Comparison of ENCODE assay signal across 9 cellular contexts in genomic region chr1:26278303-26278702, GRCh38. TPM values are rescaled to one million over a fixed set of nuclear protein-coding genes. Genes with fewer than 3 reads are reported as not detected.
DNase-seq lines count a peak whose midpoint lies in the region; ATAC-seq and TF ChIP-seq lines count a peak whose summit lies in the region.
"Had no signal": no experiment of that assay in that cellular context is flagged by ENCODE, and none has a peak within 500 bp of the region (broad histone marks: within the 10 kb centered on the region; RNA-seq: fewer than 3 reads in every experiment).

No MANE protein-coding gene starts in this region.

- H3K4me2 ChIP-seq in skeletal muscle satellite cell (ENCODE audit: low read length), result peak overlapping the region; percentile 95

- H3K36me3 ChIP-seq in esophagus muscularis mucosa (peaks cover 0 to 69% (median 9%) of the 10 kb centered on the region in 4 donors), skeletal muscle satellite cell (ENCODE audit: insufficient read depth, low read length) (peaks cover 32% of the 10 kb centered on the region)

- H3K4me1 ChIP-seq in esophagus muscularis mucosa (peaks cover 64 to 79% (median 71%) of the 10 kb centered on the region in 4 donors), skeletal muscle satellite cell (ENCODE audit: control insufficient read depth, insufficient read depth, low read length) (peaks cover 80% of the 10 kb centered on the region)

- H3K27me3 ChIP-seq in esophagus muscularis mucosa, result no peaks in the 10 kb centered on the region
- H3K27me3 ChIP-seq in skeletal muscle satellite cell (ENCODE audit: control insufficient read depth, insufficient read depth, low read length), result no peaks in the 10 kb centered on the region

- TF ChIP-seq CTCF in esophagus muscularis mucosa (IDR thresholded peaks at IDR 0.05), result no peak

- no peak for ATAC-seq in GM18870 (IDR thresholded peaks at IDR 0.05; ENCODE audit: unreplicated experiment)

- H3K27ac ChIP-seq in esophagus muscularis mucosa (replicated peaks in 1 of 4), result peak overlapping the region; percentile 89 to 98 (median 94)
- H3K27ac ChIP-seq: parathyroid adenoma had no signal

- intact Hi-C loops in esophagus muscularis mucosa (cut with DNase I), result no loop called here

- H3K4me3 ChIP-seq in esophagus muscularis mucosa (no peak overlapping the region), skeletal muscle satellite cell (ENCODE audit: low read length) (peak overlapping the region; percentile 13)

- H3K9me3 ChIP-seq in esophagus muscularis mucosa (no peaks in the 10 kb centered on the region), skeletal muscle satellite cell (replicated peaks; ENCODE audit: low read length) (no peaks in the 10 kb centered on the region)

- TF ChIP-seq EP300 in esophagus muscularis mucosa (IDR thresholded peaks at IDR 0.05), result no peak

- WGBS in esophagus muscularis mucosa, result 43% methylated on average over 4 of the region's 4 CpGs

- no peak for TF ChIP-seq POLR2A in esophagus muscularis mucosa (IDR thresholded peaks at IDR 0.05; ENCODE audit: low read depth)

- DNase-seq in EL (peak; percentile 66), T1000 (lab: John Stamatoyannopoulos, UW) (peak; percentile 69), esophagus muscularis mucosa (ENCODE audit: extremely low spot score) (no peak), NCI-H345 (lab: John Stamatoyannopoulos, UW) (no peak), SKM-1 (lab: John Stamatoyannopoulos, UW; ENCODE audit: unreplicated experiment) (no peak)
- DNase-seq in stimulated activated CD4-positive, alpha-beta T cell treated with anti-CD3 and anti-CD28 coated beads, Interleukin-2, amount 100 ng/mL, for 48 hours, result no peak

- H3K9ac ChIP-seq in skeletal muscle satellite cell (ENCODE audit: low read depth, low read length), result peak overlapping the region; percentile 89
- H3K9ac ChIP-seq: parathyroid adenoma had no signal

RNA-seq across cellular contexts. Expression of gene SH3BGRL3, which starts 1.6 kb away (rescaled TPM):
- total RNA-seq in esophagus muscularis mucosa, result 10 to 100 TPM; 52.7 to 81.7 (median 59.8) TPM
- total RNA-seq in skeletal muscle satellite cell (2012; rRNA removed), result 36.2 and 43.2 TPM in 2 replicates

RNA-seq across cellular contexts. Expression of gene UBXN11, which starts 28.1 kb away (rescaled TPM):
- total RNA-seq in esophagus muscularis mucosa, result 10 to 100 TPM in 2 of 4 donors, 1 to 10 TPM in 2; 7.1 to 13.3 (median 10.1) TPM
- 2.8 TPM in 2 replicates for total RNA-seq in skeletal muscle satellite cell (2012; rRNA removed)

RNA-seq across cellular contexts. Expression of gene CD52, which starts 39.5 kb away (rescaled TPM):
- total RNA-seq in esophagus muscularis mucosa, result 10 to 100 TPM in 1 of 4 donors, 1 to 10 TPM in 2, not detected in 1; 3.8 to 14.0 (median 7.1) TPM
- not detected in 2 replicates for total RNA-seq in skeletal muscle satellite cell (2012; rRNA removed)

RNA-seq across cellular contexts. Expression of gene CEP85, which starts 44.3 kb away (rescaled TPM):
- total RNA-seq in esophagus muscularis mucosa, result 1 to 10 TPM; 3.0 to 6.3 (median 4.8) TPM
- 6.3 and 8.3 TPM in 2 replicates for total RNA-seq in skeletal muscle satellite cell (2012; rRNA removed)

Comparison
In these comparisons a context has a peak if more than half of its experiments do, and no peak if none do; other contexts are left out.
1. DNase-seq: peak in EL (single experiment) and T1000 (single experiment); none in esophagus muscularis mucosa (single experiment), NCI-H345 (single experiment), SKM-1 (single experiment) and stimulated activated CD4-positive, alpha-beta T cell treated with anti-CD3 and anti-CD28 coated beads, Interleukin-2, amount 100 ng/mL, for 48 hours (0 of 2).